In genomic region chr16:58021661-58022551, GRCh38 we compare ENCODE assay signal across 14 cellular contexts. TPM values are rescaled to one million over a fixed set of nuclear protein-coding genes. Genes with fewer than 3 reads are reported as not detected.
A peak's percentile ranks its signal among the peaks of the same experiment; 100 is the strongest.
DNase-seq lines count a peak whose midpoint lies in the region; ATAC-seq, FAIRE-seq and TF ChIP-seq lines count a peak whose summit lies in the region.
"Had no signal": no experiment of that assay in that cellular context is flagged by ENCODE, and none has a peak within 500 bp of the region (broad histone marks: within the 10 kb centered on the region; RNA-seq: fewer than 3 reads in every experiment).

No MANE protein-coding gene starts in this region.

- TF ChIP-seq EP300 in HepG2 (IDR thresholded peaks at IDR 0.05; ENCODE audit: low read depth in 2 of 2, low read length in 2 of 2) (no peak), HepG2 (CRISPR knock-in tag; IDR thresholded peaks at IDR 0.05; ENCODE audit: borderline replicate concordance) (no peak)

- H3K4me3 ChIP-seq in HepG2 (replicated peaks in 1 of 3; ENCODE audit: insufficient read depth in 1 of 3, low read depth in 2 of 3, low read length in 3 of 3) (no peak overlapping the region), right lobe of liver (no peak overlapping the region), astrocyte of the spinal cord (ENCODE audit: low read depth, low read length) (no peak overlapping the region)
- H3K4me3 ChIP-seq: gastrocnemius medialis had no signal

- no peak overlapping the region for H3K4me3 Mint-ChIP-seq in activated CD4-positive, alpha-beta T cell treated with anti-CD3 and anti-CD28 coated beads, Interleukin-2, amount 10 ng/mL, durations not matched to agents 24 days and 14 days
- H3K4me3 Mint-ChIP-seq: activated naive CD8-positive, alpha-beta T cell treated with anti-CD3 and anti-CD28 coated beads, Interleukin-2, amount 10 ng/mL, durations not matched to agents 7 days and 5 days had no signal

- TF ChIP-seq CTCF in HepG2 (CRISPR knock-in tag; IDR thresholded peaks at IDR 0.05) (no peak), right lobe of liver (IDR thresholded peaks at IDR 0.05) (no peak), astrocyte of the spinal cord (IDR thresholded peaks at IDR 0.05; ENCODE audit: low read depth, low read length) (no peak)

- H3K4me1 Mint-ChIP-seq in activated CD4-positive, alpha-beta T cell treated with anti-CD3 and anti-CD28 coated beads, Interleukin-2, amount 10 ng/mL, durations not matched to agents 24 days and 14 days, result peaks cover 14% of the 10 kb centered on the region

- CTCF ChIA-PET in HepG2 (lab: Yijun Ruan, JAX; ENCODE audit: low intra/inter-chr PET ratio, low total read pairs), result interaction anchor here (3.2 kb wide), 1 partner anchor 100 kb away, joined by 40 read pairs; no protein-coding TSS in a partner anchor

- no peaks in the 10 kb centered on the region for H4K20me1 ChIP-seq in HepG2 (ENCODE audit: insufficient read depth, low read length)

- intact Hi-C loops in HepG2 (cut with micrococcal nuclease; ENCODE audit: unreplicated experiment), result loop anchor here (5.0 to 10.0 kb wide), 3 partner anchors 173 to 465 kb away; partner anchors contain the start of gene CSNK2A2
- intact Hi-C loops in right lobe of liver (cut with DNase I), result loop anchor here (5.0 kb wide), 2 partner anchors 95 to 100 kb away; no protein-coding TSS in a partner anchor
- intact Hi-C loops in activated CD4-positive, alpha-beta T cell treated with anti-CD3 and anti-CD28 coated beads, Interleukin-2, amount 10 ng/mL, durations not matched to agents 24 days and 14 days (cut with micrococcal nuclease), result loop anchor here (5.0 kb wide), 2 partner anchors 175 to 280 kb away; partner anchors contain the start of gene CSNK2A2
- intact Hi-C loops in sciatic nerve (cut with DNase I), result loop anchor here (5.0 kb wide), 1 partner anchor 105 kb away; the partner anchor contains the start of gene CFAP20

- no peaks in the 10 kb centered on the region for H3K27me3 ChIP-seq in HepG2 (ENCODE audit: control insufficient read depth in 1 of 2, insufficient read depth in 2 of 2, low read length in 2 of 2)
- H3K27me3 ChIP-seq in right lobe of liver, result no peaks in the 10 kb centered on the region
- H3K27me3 ChIP-seq: gastrocnemius medialis had no signal

- BruUV-seq in HepG2 (replicated peaks; lab: Mats Ljungman, UMichigan), result no TSS peak

- WGBS in HepG2 (ENCODE audit: low lambda C conversion rate), result 85% methylated on average over 8 of the region's 8 CpGs
- WGBS in right lobe of liver (ENCODE audit: insufficient coverage, low coverage, low lambda C conversion rate, missing lambda C conversion rate), result 80% methylated on average over 5 of the region's 8 CpGs

- H3K4me1 ChIP-seq in HepG2 (ENCODE audit: insufficient read depth, low read length) (peaks cover 30% of the 10 kb centered on the region), right lobe of liver (peaks cover 0 to 25% (median 9%) of the 10 kb centered on the region in 4 donors)

- in situ Hi-C loops in HepG2 (cut with HindIII; ENCODE audit: extremely low pct_ligation_motif_present, low pct_unique_long_range_greater_than_20kb) (loop anchor here (5.0 kb wide), 1 partner anchor 105 kb away; the partner anchor contains the start of gene CFAP20), astrocyte of the spinal cord (cut with HindIII; ENCODE audit: low sequenced_read_pairs) (no loop called here)

- no peaks in the 10 kb centered on the region for H3K9me3 Mint-ChIP-seq in activated CD4-positive, alpha-beta T cell treated with anti-CD3 and anti-CD28 coated beads, Interleukin-2, amount 10 ng/mL, durations not matched to agents 24 days and 14 days
- H3K9me3 Mint-ChIP-seq: activated naive CD8-positive, alpha-beta T cell treated with anti-CD3 and anti-CD28 coated beads, Interleukin-2, amount 10 ng/mL, durations not matched to agents 7 days and 5 days; naive thymus-derived CD4-positive, alpha-beta T cell had no signal

- no peak overlapping the region for H3K27ac ChIP-seq in HepG2 (ENCODE audit: extremely low read length, insufficient read depth, low read length)
- H3K27ac ChIP-seq in right lobe of liver, result no peak overlapping the region

- no peak for TF ChIP-seq POLR2A in HepG2 (IDR thresholded peaks at IDR 0.05; ENCODE audit: insufficient read depth in 1 of 2, low read depth in 2 of 2, low read length in 2 of 2)
- no peak for TF ChIP-seq POLR2A in right lobe of liver (IDR thresholded peaks at IDR 0.05)
- TF ChIP-seq POLR2A in GM12891 (IDR thresholded peaks at IDR 0.05; ENCODE audit: low read depth, low read length), result no peak

- H3K9me3 ChIP-seq in HepG2 (ENCODE audit: low read length) (no peaks in the 10 kb centered on the region), right lobe of liver (no peaks in the 10 kb centered on the region)
- H3K9me3 ChIP-seq: gastrocnemius medialis had no signal

- H3K9ac ChIP-seq in HepG2 (ENCODE audit: insufficient read depth, low read depth, low read length), result no peak overlapping the region

- H3K79me2 ChIP-seq in HepG2 (ENCODE audit: insufficient read depth, low read length), result peaks cover 11% of the 10 kb centered on the region

- H3K36me3 Mint-ChIP-seq in activated CD4-positive, alpha-beta T cell treated with anti-CD3 and anti-CD28 coated beads, Interleukin-2, amount 10 ng/mL, durations not matched to agents 24 days and 14 days (ENCODE audit: low read depth), result peaks cover 7% of the 10 kb centered on the region

- no peak overlapping the region for H2AFZ ChIP-seq in HepG2 (ENCODE audit: low read length)

- no peak for DNase-seq in HepG2 (ENCODE audit: low spot score)
- DNase-seq in right lobe of liver, result no peak
- peak; percentile 45 for DNase-seq in astrocyte of the spinal cord (ENCODE audit: low read depth, low spot score)
- peak; percentile 67 for DNase-seq in iris pigment epithelial cell (ENCODE audit: low read depth)
- DNase-seq in urothelium cell line (ENCODE audit: low spot score), result no peak
- DNase-seq in activated CD4-positive, alpha-beta T cell treated with anti-CD3 and anti-CD28 coated beads, Interleukin-2, amount 10 ng/mL, durations not matched to agents 24 days and 14 days, result no peak
- no peak for DNase-seq in sciatic nerve (ENCODE audit: low spot score)
- DNase-seq in GM12891 (ENCODE audit: insufficient read length, low spot score), result no peak
- DNase-seq: activated naive CD8-positive, alpha-beta T cell treated with anti-CD3 and anti-CD28 coated beads, Interleukin-2, amount 10 ng/mL, durations not matched to agents 7 days and 5 days; MV-4-11; naive thymus-derived CD4-positive, alpha-beta T cell; OCI-M1 had no signal

- H3K36me3 ChIP-seq in HepG2 (replicated peaks in 1 of 2; ENCODE audit: control insufficient read depth in 1 of 2, insufficient read depth in 2 of 2, low read length in 2 of 2), result peaks cover 4 to 11% of the 10 kb centered on the region in 2 experiments; a peak in 4 of 5 replicates
- peaks cover 0 to 15% (median 2%) of the 10 kb centered on the region in 4 donors for H3K36me3 ChIP-seq in right lobe of liver

- TF ChIP-seq RAD21 in HepG2 (CRISPR knock-in tag; IDR thresholded peaks at IDR 0.05), result no peak

- POLR2A ChIA-PET in HepG2 (lab: Yijun Ruan, JAX), result interaction anchor here (2.7 to 5.9 kb wide), 3 partner anchors 11 to 106 kb away, joined by 11 to 101 read pairs (median 28); partner anchors contain the start of gene CFAP20

- FAIRE-seq in HepG2 (lab: Jason Lieb, UNC), result no peak
- peak; percentile 56 for FAIRE-seq in urothelium cell line (lab: Jason Lieb, UNC)
- FAIRE-seq in GM12891 (lab: Jason Lieb, UNC), result no peak

- no peak for ATAC-seq in HepG2
- ATAC-seq in right lobe of liver, result no peak
- no peak for ATAC-seq in sciatic nerve
- ATAC-seq: activated CD4-positive, CD25-positive, alpha-beta regulatory T cell treated with anti-CD3 and anti-CD28 coated beads, Interleukin-2, amount 50 U/mL, for 24 hours; gastrocnemius medialis; naive thymus-derived CD4-positive, alpha-beta T cell had no signal

- no peak overlapping the region for H3K4me2 ChIP-seq in HepG2 (ENCODE audit: low read depth, low read length)

- H3K27ac Mint-ChIP-seq in activated CD4-positive, alpha-beta T cell treated with anti-CD3 and anti-CD28 coated beads, Interleukin-2, amount 10 ng/mL, durations not matched to agents 24 days and 14 days, result no peak overlapping the region
- H3K27ac Mint-ChIP-seq: activated naive CD8-positive, alpha-beta T cell treated with anti-CD3 and anti-CD28 coated beads, Interleukin-2, amount 10 ng/mL, durations not matched to agents 7 days and 5 days had no signal

- peaks cover 9% of the 10 kb centered on the region for H3K27me3 Mint-ChIP-seq in activated CD4-positive, alpha-beta T cell treated with anti-CD3 and anti-CD28 coated beads, Interleukin-2, amount 10 ng/mL, durations not matched to agents 24 days and 14 days

RNA-seq across cellular contexts. Expression of gene MMP15, which starts 3.6 kb away (rescaled TPM):
- total RNA-seq in HepG2 (2016; rRNA removed; fragmentation: Illumina TruSeq; extraction: Trizol) (17.2 and 35.2 TPM in 2 replicates), right lobe of liver (10 to 100 TPM; 22.3 to 76.0 (median 35.2) TPM), sciatic nerve (44.0 TPM)
- 3.1 and 4.0 TPM in 2 replicates for total RNA-seq in HepG2 (2016; cell fraction: cytosol; rRNA removed; fragmentation: Illumina TruSeq; extraction: Trizol; ENCODE audit: low read depth)
- 15.2 and 35.5 TPM in 2 replicates for total RNA-seq in HepG2 (2016; cell fraction: insoluble cytoplasmic fraction; rRNA removed; fragmentation: Illumina TruSeq; extraction: Trizol)
- total RNA-seq in HepG2 (2016; cell fraction: membrane; rRNA removed; fragmentation: Illumina TruSeq; extraction: Trizol), result 11.7 and 12.8 TPM in 2 replicates
- 29.8 and 35.0 TPM in 2 replicates for total RNA-seq in HepG2 (2016; cell fraction: nucleus; rRNA removed; fragmentation: Illumina TruSeq; extraction: Trizol)
- 44.9 and 65.2 TPM in 2 replicates for polyA plus RNA-seq in HepG2 (2011; rRNA removed)
- polyA plus RNA-seq in HepG2 (2011; cell fraction: cytosol; rRNA removed), result 48.2 and 63.4 TPM in 2 replicates
- polyA plus RNA-seq in HepG2 (2011; cell fraction: nucleus; rRNA removed), result 48.7 and 49.3 TPM in 2 replicates
- polyA plus RNA-seq in HepG2 (2012), result 31.4 and 52.1 TPM in 2 replicates
- 3.1 and 3.6 TPM in 2 replicates for polyA plus RNA-seq in HepG2 (2016; cell fraction: cytosol; fragmentation: Illumina TruSeq; extraction: Trizol; ENCODE audit: low read depth)
- polyA plus RNA-seq in HepG2 (2016; cell fraction: insoluble cytoplasmic fraction; fragmentation: Illumina TruSeq; extraction: Trizol; ENCODE audit: low read depth), result 20.6 and 24.8 TPM in 2 replicates
- polyA plus RNA-seq in HepG2 (2016; cell fraction: membrane; fragmentation: Illumina TruSeq; extraction: Trizol; ENCODE audit: low read depth), result 9.3 and 9.6 TPM in 2 replicates
- 59.2 and 61.3 TPM in 2 replicates for polyA plus RNA-seq in HepG2 (2016; cell fraction: nucleus; fragmentation: Illumina TruSeq; extraction: Trizol; ENCODE audit: insufficient read depth, low read depth)
- 32.1 and 99.8 TPM in 2 replicates for polyA minus RNA-seq in HepG2 (2011; rRNA and poly(A)+ RNA removed; ENCODE audit: low replicate concordance)
- 50.9 and 56.7 TPM in 2 replicates for polyA minus RNA-seq in HepG2 (2011; cell fraction: cytosol; rRNA and poly(A)+ RNA removed)
- 14.2 and 19.3 TPM in 2 replicates for polyA minus RNA-seq in HepG2 (2011; cell fraction: nucleus; rRNA and poly(A)+ RNA removed)
- 0.89 and 1.1 TPM in 2 replicates for total RNA-seq in activated CD4-positive, alpha-beta T cell treated with anti-CD3 and anti-CD28 coated beads, Interleukin-2, amount 10 ng/mL, durations not matched to agents 24 days and 14 days
- 0.03 TPM for polyA plus RNA-seq in GM12891 (2012; ENCODE audit: low read depth, missing spikeins)

RNA-seq across cellular contexts. Expression of gene USB1, which starts 20.7 kb away (rescaled TPM):
- total RNA-seq in HepG2 (2016; rRNA removed; fragmentation: Illumina TruSeq; extraction: Trizol) (16.7 and 33.5 TPM in 2 replicates), right lobe of liver (10 to 100 TPM; 20.6 to 63.3 (median 25.9) TPM), sciatic nerve (25.9 TPM)
- 11.1 and 11.2 TPM in 2 replicates for total RNA-seq in HepG2 (2016; cell fraction: cytosol; rRNA removed; fragmentation: Illumina TruSeq; extraction: Trizol; ENCODE audit: low read depth)
- total RNA-seq in HepG2 (2016; cell fraction: insoluble cytoplasmic fraction; rRNA removed; fragmentation: Illumina TruSeq; extraction: Trizol), result 17.4 and 32.4 TPM in 2 replicates
- 47.5 and 49.4 TPM in 2 replicates for total RNA-seq in HepG2 (2016; cell fraction: membrane; rRNA removed; fragmentation: Illumina TruSeq; extraction: Trizol)
- total RNA-seq in HepG2 (2016; cell fraction: nucleus; rRNA removed; fragmentation: Illumina TruSeq; extraction: Trizol), result 17.8 and 27.0 TPM in 2 replicates
- polyA plus RNA-seq in HepG2 (2011; rRNA removed), result 65.4 and 75.9 TPM in 2 replicates
- 60.7 and 64.8 TPM in 2 replicates for polyA plus RNA-seq in HepG2 (2011; cell fraction: cytosol; rRNA removed)
- 51.6 and 63.8 TPM in 2 replicates for polyA plus RNA-seq in HepG2 (2011; cell fraction: nucleus; rRNA removed)
- polyA plus RNA-seq in HepG2 (2012), result 24.1 and 47.2 TPM in 2 replicates
- 54.6 and 63.3 TPM in 2 replicates for polyA plus RNA-seq in HepG2 (2016; cell fraction: cytosol; fragmentation: Illumina TruSeq; extraction: Trizol; ENCODE audit: low read depth)
- polyA plus RNA-seq in HepG2 (2016; cell fraction: insoluble cytoplasmic fraction; fragmentation: Illumina TruSeq; extraction: Trizol; ENCODE audit: low read depth), result 76.8 and 103 TPM in 2 replicates
- 136 and 142 TPM in 2 replicates for polyA plus RNA-seq in HepG2 (2016; cell fraction: membrane; fragmentation: Illumina TruSeq; extraction: Trizol; ENCODE audit: low read depth)
- 62.4 and 62.9 TPM in 2 replicates for polyA plus RNA-seq in HepG2 (2016; cell fraction: nucleus; fragmentation: Illumina TruSeq; extraction: Trizol; ENCODE audit: insufficient read depth, low read depth)
- 97.4 and 101 TPM in 2 replicates for polyA minus RNA-seq in HepG2 (2011; rRNA and poly(A)+ RNA removed; ENCODE audit: low replicate concordance)
- 44.2 and 48.1 TPM in 2 replicates for polyA minus RNA-seq in HepG2 (2011; cell fraction: cytosol; rRNA and poly(A)+ RNA removed)
- 30.8 and 37.7 TPM in 2 replicates for polyA minus RNA-seq in HepG2 (2011; cell fraction: nucleus; rRNA and poly(A)+ RNA removed)
- total RNA-seq in activated CD4-positive, alpha-beta T cell treated with anti-CD3 and anti-CD28 coated beads, Interleukin-2, amount 10 ng/mL, durations not matched to agents 24 days and 14 days, result 50.9 and 54.4 TPM in 2 replicates
- polyA plus RNA-seq in GM12891 (2012; ENCODE audit: low read depth, missing spikeins), result 23.0 TPM

RNA-seq across cellular contexts. Expression of gene ZNF319, which starts 21.4 kb away (rescaled TPM):
- total RNA-seq in HepG2 (2016; rRNA removed; fragmentation: Illumina TruSeq; extraction: Trizol) (3.5 and 3.6 TPM in 2 replicates), right lobe of liver (1 to 10 TPM; 2.5 to 4.9 (median 3.4) TPM), sciatic nerve (10.0 TPM)
- 0.51 and 0.88 TPM in 2 replicates for total RNA-seq in HepG2 (2016; cell fraction: cytosol; rRNA removed; fragmentation: Illumina TruSeq; extraction: Trizol; ENCODE audit: low read depth)
- total RNA-seq in HepG2 (2016; cell fraction: insoluble cytoplasmic fraction; rRNA removed; fragmentation: Illumina TruSeq; extraction: Trizol), result 3.1 and 3.2 TPM in 2 replicates
- total RNA-seq in HepG2 (2016; cell fraction: membrane; rRNA removed; fragmentation: Illumina TruSeq; extraction: Trizol), result 2.3 and 2.7 TPM in 2 replicates
- 3.0 and 3.7 TPM in 2 replicates for total RNA-seq in HepG2 (2016; cell fraction: nucleus; rRNA removed; fragmentation: Illumina TruSeq; extraction: Trizol)
- 2.4 and 5.2 TPM in 2 replicates for polyA plus RNA-seq in HepG2 (2011; rRNA removed)
- polyA plus RNA-seq in HepG2 (2011; cell fraction: cytosol; rRNA removed), result 2.9 and 3.1 TPM in 2 replicates
- 7.2 and 8.1 TPM in 2 replicates for polyA plus RNA-seq in HepG2 (2011; cell fraction: nucleus; rRNA removed)
- polyA plus RNA-seq in HepG2 (2012), result 2.2 and 4.4 TPM in 2 replicates
- polyA plus RNA-seq in HepG2 (2016; cell fraction: cytosol; fragmentation: Illumina TruSeq; extraction: Trizol; ENCODE audit: low read depth), result 0.15 and 0.25 TPM in 2 replicates
- 4.6 TPM in 2 replicates for polyA plus RNA-seq in HepG2 (2016; cell fraction: insoluble cytoplasmic fraction; fragmentation: Illumina TruSeq; extraction: Trizol; ENCODE audit: low read depth)
- polyA plus RNA-seq in HepG2 (2016; cell fraction: membrane; fragmentation: Illumina TruSeq; extraction: Trizol; ENCODE audit: low read depth), result 1.0 and 1.3 TPM in 2 replicates
- polyA plus RNA-seq in HepG2 (2016; cell fraction: nucleus; fragmentation: Illumina TruSeq; extraction: Trizol; ENCODE audit: insufficient read depth, low read depth), result 5.6 TPM in 2 replicates
- 8.6 and 11.6 TPM in 2 replicates for polyA minus RNA-seq in HepG2 (2011; rRNA and poly(A)+ RNA removed; ENCODE audit: low replicate concordance)
- polyA minus RNA-seq in HepG2 (2011; cell fraction: cytosol; rRNA and poly(A)+ RNA removed), result 4.9 and 6.1 TPM in 2 replicates
- polyA minus RNA-seq in HepG2 (2011; cell fraction: nucleus; rRNA and poly(A)+ RNA removed), result 4.6 and 5.0 TPM in 2 replicates
- 8.0 and 8.3 TPM in 2 replicates for total RNA-seq in activated CD4-positive, alpha-beta T cell treated with anti-CD3 and anti-CD28 coated beads, Interleukin-2, amount 10 ng/mL, durations not matched to agents 24 days and 14 days
- 3.1 TPM for polyA plus RNA-seq in GM12891 (2012; ENCODE audit: low read depth, missing spikeins)

RNA-seq across cellular contexts. Expression of gene CNGB1, which starts 51.0 kb away (rescaled TPM):
- total RNA-seq in HepG2 (2016; rRNA removed; fragmentation: Illumina TruSeq; extraction: Trizol), result 0.02 and 0.03 TPM in 2 replicates
- not detected in 2 replicates for total RNA-seq in HepG2 (2016; cell fraction: cytosol; rRNA removed; fragmentation: Illumina TruSeq; extraction: Trizol; ENCODE audit: low read depth)
- 0.03 and 0.09 TPM in 2 replicates for total RNA-seq in HepG2 (2016; cell fraction: insoluble cytoplasmic fraction; rRNA removed; fragmentation: Illumina TruSeq; extraction: Trizol)
- total RNA-seq in HepG2 (2016; cell fraction: membrane; rRNA removed; fragmentation: Illumina TruSeq; extraction: Trizol), result 0.53 TPM in 1 of 2 replicates, not detected in the other
- total RNA-seq in HepG2 (2016; cell fraction: nucleus; rRNA removed; fragmentation: Illumina TruSeq; extraction: Trizol), result not detected in 2 replicates
- 0.15 and 0.29 TPM in 2 replicates for polyA plus RNA-seq in HepG2 (2011; rRNA removed)
- 0.15 and 0.33 TPM in 2 replicates for polyA plus RNA-seq in HepG2 (2011; cell fraction: cytosol; rRNA removed)
- polyA plus RNA-seq in HepG2 (2011; cell fraction: nucleus; rRNA removed), result 0.08 and 0.38 TPM in 2 replicates
- 0.08 and 0.84 TPM in 2 replicates for polyA plus RNA-seq in HepG2 (2012)
- 0.09 and 0.19 TPM in 2 replicates for polyA plus RNA-seq in HepG2 (2016; cell fraction: cytosol; fragmentation: Illumina TruSeq; extraction: Trizol; ENCODE audit: low read depth)
- 0.05 TPM in 1 of 2 replicates, not detected in the other for polyA plus RNA-seq in HepG2 (2016; cell fraction: insoluble cytoplasmic fraction; fragmentation: Illumina TruSeq; extraction: Trizol; ENCODE audit: low read depth)
- not detected in 2 replicates for polyA plus RNA-seq in HepG2 (2016; cell fraction: membrane; fragmentation: Illumina TruSeq; extraction: Trizol; ENCODE audit: low read depth)
- not detected in 2 replicates for polyA plus RNA-seq in HepG2 (2016; cell fraction: nucleus; fragmentation: Illumina TruSeq; extraction: Trizol; ENCODE audit: insufficient read depth, low read depth)
- 4.0 and 16.2 TPM in 2 replicates for polyA minus RNA-seq in HepG2 (2011; rRNA and poly(A)+ RNA removed; ENCODE audit: low replicate concordance)
- polyA minus RNA-seq in HepG2 (2011; cell fraction: cytosol; rRNA and poly(A)+ RNA removed), result 0.10 TPM in 1 of 2 replicates, not detected in the other
- polyA minus RNA-seq in HepG2 (2011; cell fraction: nucleus; rRNA and poly(A)+ RNA removed), result 0.64 and 1.5 TPM in 2 replicates
- total RNA-seq in right lobe of liver, result not detected
- total RNA-seq in activated CD4-positive, alpha-beta T cell treated with anti-CD3 and anti-CD28 coated beads, Interleukin-2, amount 10 ng/mL, durations not matched to agents 24 days and 14 days, result not detected in 2 replicates
- total RNA-seq in sciatic nerve, result not detected
- polyA plus RNA-seq in GM12891 (2012; ENCODE audit: low read depth, missing spikeins), result not detected
- total RNA-seq: activated naive CD8-positive, alpha-beta T cell treated with anti-CD3 and anti-CD28 coated beads, Interleukin-2, amount 10 ng/mL, durations not matched to agents 7 days and 5 days; gastrocnemius medialis; naive thymus-derived CD4-positive, alpha-beta T cell had no signal
- polyA plus RNA-seq: naive thymus-derived CD4-positive, alpha-beta T cell had no signal

Comparison
In these comparisons a context has a peak if more than half of its experiments do, and no peak if none do; other contexts are left out.
1. DNase-seq: peak in astrocyte of the spinal cord (single experiment) and iris pigment epithelial cell (single experiment); none in HepG2 (single experiment), right lobe of liver (0 of 3), urothelium cell line (single experiment), activated CD4-positive, alpha-beta T cell treated with anti-CD3 and anti-CD28 coated beads, Interleukin-2, amount 10 ng/mL, durations not matched to agents 24 days and 14 days (single experiment), sciatic nerve (single experiment) and GM12891 (single experiment).